ENCODE assay signal across 8 cellular contexts in the genomic region with DNA sequence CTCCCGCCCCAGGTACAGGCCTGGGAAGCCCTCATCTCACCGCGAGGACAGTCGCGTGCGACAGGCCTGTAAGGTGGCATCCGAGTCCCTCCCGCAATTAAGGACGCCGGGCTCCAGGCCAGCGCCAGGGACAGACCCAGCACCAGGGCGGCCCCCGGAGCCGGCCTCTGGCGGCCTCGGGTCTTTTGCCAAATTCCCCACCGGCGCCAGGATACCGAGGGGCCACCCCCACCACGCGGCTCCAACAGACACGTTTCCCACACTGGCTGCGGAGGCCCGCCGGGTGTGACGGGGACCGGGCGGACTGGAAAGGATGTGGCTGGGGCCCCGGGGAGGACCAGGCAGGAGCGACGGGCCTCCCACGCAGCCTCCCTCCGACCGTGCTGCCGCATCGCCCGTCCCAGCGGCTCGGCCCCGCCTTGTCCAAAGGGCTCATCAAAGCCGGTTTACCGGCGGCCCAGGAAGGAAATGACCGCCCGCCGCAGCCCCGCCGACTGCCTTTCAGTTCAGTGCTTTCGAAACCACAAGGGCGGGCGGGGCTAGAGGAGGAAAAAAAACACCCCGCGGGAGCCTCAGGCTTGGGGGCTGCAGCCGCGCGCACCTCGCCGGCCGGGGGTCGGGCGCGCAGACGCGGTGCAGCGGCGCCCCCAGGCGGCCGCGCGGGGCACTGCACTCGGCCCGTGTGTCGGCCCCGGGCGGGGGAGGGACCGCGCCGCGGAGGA. TPM values are rescaled to one million over a fixed set of nuclear protein-coding genes. Genes with fewer than 3 reads are reported as not detected.
DNase-seq lines count a peak whose midpoint lies in the region; ATAC-seq and TF ChIP-seq lines count a peak whose summit lies in the region.

No MANE protein-coding gene starts in this region.

- H3K9me3 ChIP-seq in adipocyte (ENCODE audit: control insufficient read depth, low read length) = no peaks in the 10 kb centered on the region
- H3K9me3 ChIP-seq in prostate gland = no peaks in the 10 kb centered on the region

- ATAC-seq in HG02623 (IDR thresholded peaks at IDR 0.05; ENCODE audit: unreplicated experiment) = peak; percentile 63
- ATAC-seq in left cardiac atrium = peak; percentile 85 to 90

- TF ChIP-seq POLR2A in prostate gland (IDR thresholded peaks at IDR 0.05) = peak; percentile 47

- H3K27me3 ChIP-seq in adipocyte (replicated peaks; ENCODE audit: control insufficient read depth, insufficient read depth, low read length) = no peaks in the 10 kb centered on the region
- no peaks in the 10 kb centered on the region for H3K27me3 ChIP-seq in prostate gland (replicated peaks; ENCODE audit: insufficient read depth)

- peaks cover 14% of the 10 kb centered on the region for H3K4me1 ChIP-seq in adipocyte (ENCODE audit: control insufficient read depth, insufficient read depth, low read length)
- peaks cover 11% of the 10 kb centered on the region for H3K4me1 ChIP-seq in prostate gland (replicated peaks)

- peak overlapping the region; percentile 93 to 94 for H3K27ac ChIP-seq in prostate gland

- TF ChIP-seq CTCF in GM12874 (IDR thresholded peaks at IDR 0.05; ENCODE audit: insufficient read depth, low read depth, low read length) = peak; percentile 77
- TF ChIP-seq CTCF in prostate gland (IDR thresholded peaks at IDR 0.05) = peak; percentile 62 to 100 (median 90)

- H3K36me3 ChIP-seq in adipocyte (ENCODE audit: control insufficient read depth, insufficient read depth, low read length, severe bottlenecking) (no peaks in the 10 kb centered on the region), prostate gland (no peaks in the 10 kb centered on the region)

- intact Hi-C loops in left cardiac atrium (cut with DNase I) = loop anchor here (2.0 to 10.0 kb wide), 4 partner anchors 137 to 577 kb away; no protein-coding TSS in a partner anchor
- intact Hi-C loops in prostate gland (cut with DNase I) = loop anchor here (2.0 to 10.0 kb wide), 4 partner anchors 152 to 577 kb away; no protein-coding TSS in a partner anchor

- H3K4me3 ChIP-seq in adipocyte (ENCODE audit: low read length) (peak overlapping the region; percentile 84), prostate gland (peak overlapping the region; percentile 53 to 60)

- DNase-seq in NCI-H1092 treated with DMSO at 0.1 percent for 48 hours (lab: John Stamatoyannopoulos, UW) (peak; percentile 75), SW 1271 (lab: John Stamatoyannopoulos, UW) (peak; percentile 63 to 69), adipocyte (ENCODE audit: low read depth) (peak; percentile 98), left cardiac atrium (peak; percentile 94), prostate gland (ENCODE audit: low spot score) (peak; percentile 85), ureter (ENCODE audit: low spot score) (peak; percentile 90)

- 2% methylated on average over 52 of the region's 79 CpGs for WGBS in prostate gland

- peak overlapping the region; percentile 82 for H3K9ac ChIP-seq in adipocyte (ENCODE audit: low read length)

RNA-seq across cellular contexts. Expression of gene XXYLT1, which starts 11.2 kb away (rescaled TPM):
- total RNA-seq in left cardiac atrium = 1 to 10 TPM; 4.2 to 8.8 TPM
- total RNA-seq in prostate gland = 10 to 100 TPM; 14.9 to 22.7 TPM
- 19.7 TPM for total RNA-seq in ureter

Comparison
In these comparisons a context has a peak if more than half of its experiments do, and no peak if none do; other contexts are left out.
1. Peak in every context shown above with its lines: DNase-seq, ATAC-seq, H3K4me3 ChIP-seq and H3K27ac ChIP-seq.